ENCODE assay signal across 8 cellular contexts in the genomic region with DNA sequence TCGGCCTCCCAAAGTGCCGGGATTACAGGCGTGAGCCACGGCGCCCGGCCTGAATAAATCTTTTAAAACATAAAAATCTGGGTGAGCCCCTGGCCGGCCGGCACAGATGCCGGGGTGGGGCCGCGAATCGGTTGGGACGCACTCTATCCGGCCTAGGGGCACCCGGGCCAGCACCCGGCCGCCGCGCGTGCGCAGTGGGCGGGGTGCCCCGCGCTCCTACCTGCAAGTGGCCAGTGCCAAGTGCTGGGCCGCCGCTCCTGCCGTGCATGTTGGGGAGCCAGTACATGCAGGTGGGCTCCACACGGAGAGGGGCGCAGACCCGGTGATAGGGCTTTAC. TPM values are rescaled to one million over a fixed set of nuclear protein-coding genes. Genes with fewer than 3 reads are reported as not detected.
A peak's percentile ranks its signal among the peaks of the same experiment; 100 is the strongest.
DNase-seq lines count a peak whose midpoint lies in the region; ATAC-seq and TF ChIP-seq lines count a peak whose summit lies in the region.
"Not testable (repeated sequence)": the region's sequence is repeated elsewhere in the genome, so short reads cannot be mapped to it uniquely, and the experiment has no call there.

No MANE protein-coding gene starts in this region.

- H3K9me3 ChIP-seq in Loucy (ENCODE audit: insufficient read depth, low read depth, low read length); skeletal muscle satellite cell (replicated peaks; ENCODE audit: low read length); thymus (ENCODE audit: control insufficient read depth): not testable (repeated sequence)

- H2AFZ ChIP-seq in Loucy (ENCODE audit: low read length) = not testable (repeated sequence)

- H3K27me3 ChIP-seq in Loucy (ENCODE audit: insufficient read depth, low read length, poor library complexity, severe bottlenecking); skeletal muscle satellite cell (ENCODE audit: control insufficient read depth, insufficient read depth, low read length); thymus (ENCODE audit: control insufficient read depth, insufficient read depth): not testable (repeated sequence)

- H3K27ac Mint-ChIP-seq in dendritic cell treated with granulocyte-macrophage colony-stimulating factor and Interleukin-4, amounts not matched to agents 40 ng/mL and 50 ng/mL, for 4 days = peak overlapping the region; percentile 96

- not testable (repeated sequence) for H4K20me1 ChIP-seq in Loucy (ENCODE audit: insufficient read depth, low read length, poor library complexity, severe bottlenecking)

- under 1% methylated on average over 17 of the region's 30 CpGs for WGBS in thymus

- not testable (repeated sequence) for TF ChIP-seq CTCF in Loucy (conservative IDR thresholded peaks at IDR 0.05; ENCODE audit: low read length)

- peaks cover 18% of the 10 kb centered on the region for H3K79me2 ChIP-seq in Loucy (ENCODE audit: insufficient read depth, low read length)

- H3K9ac ChIP-seq in Loucy (ENCODE audit: low read depth, low read length, poor library complexity, severe bottlenecking) (peak overlapping the region; percentile 72), skeletal muscle satellite cell (ENCODE audit: low read depth, low read length) (peak overlapping the region; percentile 84)

- H3K4me3 ChIP-seq in Loucy (ENCODE audit: low read length, poor library complexity, severe bottlenecking) (peak overlapping the region; percentile 72), skeletal muscle satellite cell (ENCODE audit: low read length) (peak overlapping the region; percentile 75), thymus (ENCODE audit: low read length) (peak overlapping the region; percentile 51)

- peak; percentile 67 for ATAC-seq in GM18861 (IDR thresholded peaks at IDR 0.05; ENCODE audit: unreplicated experiment)
- ATAC-seq in HG02678 (IDR thresholded peaks at IDR 0.05; ENCODE audit: unreplicated experiment) = peak; percentile 86
- peak; percentile 95 for ATAC-seq in left lobe of liver

- H3K36me3 ChIP-seq in Loucy (ENCODE audit: insufficient read depth, low read length); skeletal muscle satellite cell (ENCODE audit: insufficient read depth, low read length); thymus (ENCODE audit: control insufficient read depth, insufficient read depth): not testable (repeated sequence)

- H3K27ac ChIP-seq in thymus (ENCODE audit: low read depth) = peak overlapping the region; percentile 83

- not testable (repeated sequence) for H3K4me1 ChIP-seq in Loucy (ENCODE audit: insufficient read depth, low read length, poor library complexity, severe bottlenecking); skeletal muscle satellite cell (ENCODE audit: control insufficient read depth, insufficient read depth, low read length); thymus (ENCODE audit: control insufficient read depth, insufficient read depth, low read length)

- not testable (repeated sequence) for H3K9me2 ChIP-seq in Loucy (replicated peaks; ENCODE audit: low read depth, low read length)

- H3K27me3 Mint-ChIP-seq in dendritic cell treated with granulocyte-macrophage colony-stimulating factor and Interleukin-4, amounts not matched to agents 40 ng/mL and 50 ng/mL, for 4 days = not testable (repeated sequence)

- H3K4me1 Mint-ChIP-seq in dendritic cell treated with granulocyte-macrophage colony-stimulating factor and Interleukin-4, amounts not matched to agents 40 ng/mL and 50 ng/mL, for 4 days (ENCODE audit: low read depth) = peaks cover 17% of the 10 kb centered on the region

- intact Hi-C loops in dendritic cell treated with granulocyte-macrophage colony-stimulating factor and Interleukin-4, amounts not matched to agents 40 ng/mL and 50 ng/mL, for 4 days (cut with micrococcal nuclease) = not testable (repeated sequence)

- not testable (repeated sequence) for H3K4me2 ChIP-seq in Loucy (ENCODE audit: low read depth, low read length, poor library complexity, severe bottlenecking)
- H3K4me2 ChIP-seq in skeletal muscle satellite cell (ENCODE audit: low read length) = peak overlapping the region; percentile 57

- H3K4me3 Mint-ChIP-seq in dendritic cell treated with granulocyte-macrophage colony-stimulating factor and Interleukin-4, amounts not matched to agents 40 ng/mL and 50 ng/mL, for 4 days = peak overlapping the region; percentile 94

- not testable (repeated sequence) for H3K9me3 Mint-ChIP-seq in dendritic cell treated with granulocyte-macrophage colony-stimulating factor and Interleukin-4, amounts not matched to agents 40 ng/mL and 50 ng/mL, for 4 days

- H3K36me3 Mint-ChIP-seq in dendritic cell treated with granulocyte-macrophage colony-stimulating factor and Interleukin-4, amounts not matched to agents 40 ng/mL and 50 ng/mL, for 4 days (ENCODE audit: low read depth) = peaks cover 13% of the 10 kb centered on the region

- peak; percentile 3 for DNase-seq in activated CD8-positive, alpha-beta memory T cell treated with anti-CD3 and anti-CD28 coated beads, Interleukin-2, amount 50 U/mL, for 1 hour (ENCODE audit: extremely low read depth)
- DNase-seq in left lobe of liver (ENCODE audit: low spot score) = peak; percentile 87

- not testable (repeated sequence) for H3F3A ChIP-seq in Loucy (ENCODE audit: low read depth)

RNA-seq across cellular contexts. Expression of a gene that starts 24.2 kb away (rescaled TPM):
- total RNA-seq in left lobe of liver = not detected
- not detected in 2 replicates for total RNA-seq in skeletal muscle satellite cell (2012; rRNA removed)
- polyA plus RNA-seq in thymus = 0.07 TPM

RNA-seq across cellular contexts. Expression of a gene that starts 36.1 kb away (rescaled TPM):
- total RNA-seq in left lobe of liver = 0.78 TPM
- not detected in 2 replicates for total RNA-seq in skeletal muscle satellite cell (2012; rRNA removed)
- 3.2 TPM for polyA plus RNA-seq in thymus

RNA-seq across cellular contexts. Expression of a gene that starts 52.4 kb away (rescaled TPM):
- total RNA-seq in left lobe of liver = not detected
- total RNA-seq in skeletal muscle satellite cell (2012; rRNA removed) = not detected in 2 replicates
- polyA plus RNA-seq in thymus = 0.07 TPM

Comparison
In these comparisons a context has a peak if more than half of its experiments do, and no peak if none do; other contexts are left out.
1. Peak in every context shown above with its lines: DNase-seq, ATAC-seq, H3K4me3 ChIP-seq and H3K27ac ChIP-seq.